Comparison of ENCODE assay signal across 13 cellular contexts in the genomic region with DNA sequence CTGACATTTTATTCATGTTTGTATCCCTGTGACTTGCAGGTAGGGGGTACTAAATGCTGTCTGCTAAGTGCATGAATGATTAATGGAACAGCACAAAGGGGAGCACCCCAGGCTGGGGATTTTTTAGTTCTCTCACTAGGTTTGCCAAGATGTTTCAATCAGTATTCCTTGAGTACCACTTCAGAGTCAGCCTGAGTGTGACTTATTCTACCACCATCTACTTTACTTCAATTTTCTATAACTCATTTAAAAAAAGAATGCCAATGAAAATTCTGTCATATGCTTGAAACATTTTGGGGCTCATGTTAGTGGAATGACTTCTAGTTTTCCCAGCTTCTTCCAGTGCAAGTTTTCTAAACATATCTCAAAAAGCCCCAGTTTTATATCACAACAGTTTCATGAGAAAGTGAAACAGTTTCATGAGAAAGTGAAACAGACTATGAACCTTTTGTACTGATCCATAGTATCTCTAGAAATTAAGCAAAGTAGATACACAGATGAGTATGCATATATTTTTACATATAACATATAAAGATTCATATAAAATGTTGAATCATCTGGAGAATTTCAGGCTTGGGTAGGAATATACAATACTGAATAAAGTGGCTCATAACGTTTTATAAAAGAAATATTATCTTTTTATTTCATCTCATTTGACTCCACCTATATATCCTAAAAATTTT.
DNase-seq lines count a peak whose midpoint lies in the region; ATAC-seq lines count a peak whose summit lies in the region.
"Had no signal": no experiment of that assay in that cellular context is flagged by ENCODE, and none has a peak within 500 bp of the region (broad histone marks: within the 10 kb centered on the region; RNA-seq: fewer than 3 reads in every experiment).

No MANE protein-coding gene starts in this region.

- no peak overlapping the region for H3K27ac ChIP-seq in SJCRH30

- no peak overlapping the region for H3K4me3 ChIP-seq in SJCRH30

- DNase-seq in foreskin melanocyte, result no peak
- DNase-seq in T-helper 1 cell, result no peak
- no peak for DNase-seq in SJCRH30
- no peak for DNase-seq in stimulated activated naive CD4-positive, alpha-beta T cell treated with Interleukin-2 at 50 U/mL for 16 hours (lab: John Stamatoyannopoulos, UW)
- DNase-seq: CD8-positive, alpha-beta T cell; erythroblast; IMR-90; NCI-H226; SIG-M5 had no signal

- H3K36me3 ChIP-seq in SJCRH30, result no peaks in the 10 kb centered on the region

- H3K27me3 ChIP-seq in SJCRH30, result no peaks in the 10 kb centered on the region

- no peaks in the 10 kb centered on the region for H3K9me3 ChIP-seq in SJCRH30 (replicated peaks)

- no peaks in the 10 kb centered on the region for H3K4me1 ChIP-seq in SJCRH30

- ATAC-seq in GM18517 (IDR thresholded peaks at IDR 0.05; ENCODE audit: unreplicated experiment) (peak; percentile 91), GM19455 (IDR thresholded peaks at IDR 0.05; ENCODE audit: unreplicated experiment) (peak; percentile 75), HG02870 (IDR thresholded peaks at IDR 0.05; ENCODE audit: unreplicated experiment) (peak; percentile 92), HG03565 (IDR thresholded peaks at IDR 0.05; ENCODE audit: unreplicated experiment) (peak; percentile 91)
- ATAC-seq: CD8-positive, alpha-beta T cell had no signal
